Comparison of ENCODE assay signal across 9 cellular contexts in the genomic region with DNA sequence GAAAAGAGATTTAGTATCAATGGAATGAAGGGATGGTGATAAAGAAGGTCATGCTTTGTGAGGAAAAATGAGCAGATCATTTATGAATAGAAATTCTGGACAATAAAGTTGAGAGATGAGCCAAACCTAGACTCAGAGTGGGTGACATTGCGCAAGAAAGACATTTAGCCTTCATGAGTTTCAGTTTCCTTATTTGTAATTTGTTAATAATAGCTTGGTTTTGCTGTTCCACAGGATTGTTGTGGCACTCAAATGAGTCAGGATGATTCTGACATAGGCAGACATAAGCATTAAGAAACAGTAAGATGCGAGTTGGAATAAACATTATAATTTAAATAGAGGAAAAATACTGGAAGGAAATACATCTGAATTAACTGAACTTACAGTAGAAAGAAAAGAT. TPM values are rescaled to one million over a fixed set of nuclear protein-coding genes. Genes with fewer than 3 reads are reported as not detected.
DNase-seq lines count a peak whose midpoint lies in the region; ATAC-seq, FAIRE-seq and TF ChIP-seq lines count a peak whose summit lies in the region.
"Had no signal": no experiment of that assay in that cellular context is flagged by ENCODE, and none has a peak within 500 bp of the region (broad histone marks: within the 10 kb centered on the region; RNA-seq: fewer than 3 reads in every experiment).

No MANE protein-coding gene starts in this region.

- H3K36me3 Mint-ChIP-seq in activated T-helper 17 cell treated with anti-CD3 and anti-CD28 coated beads, Interleukin-2, amount 50 U/mL, for 72 hours (ENCODE audit: low read depth): no peaks in the 10 kb centered on the region
- H3K36me3 Mint-ChIP-seq in WTC11: no peaks in the 10 kb centered on the region

- no peak for TF ChIP-seq CTCF in WTC11 (IDR thresholded peaks at IDR 0.05)

- no peak overlapping the region for H3K27ac Mint-ChIP-seq in activated T-helper 17 cell treated with anti-CD3 and anti-CD28 coated beads, Interleukin-2, amount 50 U/mL, for 72 hours
- H3K27ac Mint-ChIP-seq in WTC11: no peak overlapping the region

- no peaks in the 10 kb centered on the region for H3K4me1 Mint-ChIP-seq in activated T-helper 17 cell treated with anti-CD3 and anti-CD28 coated beads, Interleukin-2, amount 50 U/mL, for 72 hours
- peaks cover 7% of the 10 kb centered on the region for H3K4me1 Mint-ChIP-seq in WTC11

- CTCF ChIA-PET in WTC11 (lab: Charles Lee): interaction anchor here (2.6 kb wide), 1 partner anchor 11 kb away, joined by 10 read pairs; no protein-coding TSS in a partner anchor

- no peaks in the 10 kb centered on the region for H3K9me3 ChIP-seq in small intestine (ENCODE audit: control insufficient read depth, low read depth)

- FAIRE-seq in small intestine (lab: Jason Lieb, UNC): no peak

- no peak overlapping the region for H3K4me3 ChIP-seq in small intestine (ENCODE audit: low read depth in 1 of 2, low read length in 2 of 2)

- POLR2A ChIA-PET in WTC11 (lab: Charles Lee): no interaction called here

- H3K9me3 Mint-ChIP-seq in activated T-helper 17 cell treated with anti-CD3 and anti-CD28 coated beads, Interleukin-2, amount 50 U/mL, for 72 hours: no peaks in the 10 kb centered on the region
- no peaks in the 10 kb centered on the region for H3K9me3 Mint-ChIP-seq in WTC11

- WGBS in small intestine, 3 donors: 46 to 82% (median 66%) methylated on average over 2 of the region's 2 CpGs

- H3K27ac ChIP-seq in small intestine (ENCODE audit: low read depth in 1 of 2, low read length in 1 of 2) (no peak overlapping the region), substantia nigra (ENCODE audit: low read depth, low read length, poor library complexity, severe bottlenecking) (no peak overlapping the region)
- H3K27ac ChIP-seq: 22Rv1 had no signal

- no peaks in the 10 kb centered on the region for H3K27me3 Mint-ChIP-seq in activated T-helper 17 cell treated with anti-CD3 and anti-CD28 coated beads, Interleukin-2, amount 50 U/mL, for 72 hours
- no peaks in the 10 kb centered on the region for H3K27me3 Mint-ChIP-seq in WTC11 (ENCODE audit: low read depth)

- peaks cover 4 to 5% of the 10 kb centered on the region in 2 donors for H3K4me1 ChIP-seq in small intestine (ENCODE audit: control insufficient read depth in 2 of 2, insufficient read depth in 1 of 2, low read depth in 1 of 2, low read length in 1 of 2)

- peak; percentile 8 for DNase-seq in NK-92 treated with Interleukin-12 subunit alpha and Interleukin-12 subunit beta, amount 100 ng/mL, for 24 hours (lab: John Stamatoyannopoulos, UW)
- DNase-seq in NK-92 (lab: John Stamatoyannopoulos, UW; ENCODE audit: unreplicated experiment) (no peak), small intestine (peak; percentile 35), NCI-H510A (lab: John Stamatoyannopoulos, UW) (no peak), substantia nigra (lab: John Stamatoyannopoulos, UW) (no peak), WTC11 (ENCODE audit: low spot score) (no peak)

- ATAC-seq in HG03060 (IDR thresholded peaks at IDR 0.05; ENCODE audit: low read depth, unreplicated experiment) (peak; percentile 89), WTC11 (no peak)
- peak; percentile 79 for ATAC-seq in activated T-helper 17 cell treated with anti-CD3 and anti-CD28 coated beads, Interleukin-2, amount 50 U/mL, for 72 hours (replicated peaks)

- H3K4me3 Mint-ChIP-seq in activated T-helper 17 cell treated with anti-CD3 and anti-CD28 coated beads, Interleukin-2, amount 50 U/mL, for 72 hours: no peak overlapping the region
- no peak overlapping the region for H3K4me3 Mint-ChIP-seq in WTC11

- no peaks in the 10 kb centered on the region for H3K27me3 ChIP-seq in small intestine (ENCODE audit: control insufficient read depth in 2 of 2, insufficient read depth in 2 of 2, low read length in 2 of 2)

- H3K36me3 ChIP-seq in small intestine (ENCODE audit: control insufficient read depth in 2 of 2, insufficient read depth in 2 of 2, low read length in 2 of 2): no peaks in the 10 kb centered on the region

TF ChIP-seq in WTC11, 78 proteins besides CTCF, POLR2A, EP300 and RAD21:
- TF ChIP-seq CBFB (CRISPR knock-in tag; IDR thresholded peaks at IDR 0.05; ENCODE audit: low read depth): no peak
- no peak for TF ChIP-seq GTF2I (CRISPR knock-in tag; conservative IDR thresholded peaks at IDR 0.05)
- TF ChIP-seq PRRX2 (CRISPR knock-in tag; IDR thresholded peaks at IDR 0.05): no peak
- TF ChIP-seq, protein P1, sequence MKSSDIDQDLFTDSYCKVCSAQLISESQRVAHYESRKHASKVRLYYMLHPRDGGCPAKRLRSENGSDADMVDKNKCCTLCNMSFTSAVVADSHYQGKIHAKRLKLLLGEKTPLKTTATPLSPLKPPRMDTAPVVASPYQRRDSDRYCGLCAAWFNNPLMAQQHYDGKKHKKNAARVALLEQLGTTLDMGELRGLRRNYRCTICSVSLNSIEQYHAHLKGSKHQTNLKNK (CRISPR knock-in tag; IDR thresholded peaks at IDR 0.05): no peak
- TF ChIP-seq ZNF317 (CRISPR knock-in tag; IDR thresholded peaks at IDR 0.05; ENCODE audit: borderline replicate concordance, low read depth): no peak
- no peak for TF ChIP-seq SMAD3 (CRISPR knock-in tag; IDR thresholded peaks at IDR 0.05; ENCODE audit: borderline replicate concordance)

RNA-seq across cellular contexts. Expression of a gene that starts 34.8 kb away (rescaled TPM):
- total RNA-seq in activated T-helper 17 cell treated with anti-CD3 and anti-CD28 coated beads, Interleukin-2, amount 50 U/mL, for 72 hours: 1 to 10 TPM; 2.3 to 8.6 TPM
- 1 to 10 TPM; 1.8 to 9.8 (median 1.9) TPM for polyA plus RNA-seq in small intestine
- 5.3 to 5.5 TPM (median 5.5 TPM) in 3 replicates for total RNA-seq in WTC11 (2021)

Comparison
In these comparisons a context has a peak if more than half of its experiments do, and no peak if none do; other contexts are left out.
1. DNase-seq: peak in NK-92 treated with Interleukin-12 subunit alpha and Interleukin-12 subunit beta, amount 100 ng/mL, for 24 hours (single experiment) and small intestine (single experiment); none in NK-92 (single experiment), NCI-H510A (single experiment), substantia nigra (0 of 49) and WTC11 (single experiment).